Comparison of ENCODE assay signal across 1 cellular context in genomic region chr2:44169155-44169898, GRCh38.
TF ChIP-seq lines count a peak whose summit lies in the region.

No MANE protein-coding gene starts in this region.

TF ChIP-seq in HepG2, 621 proteins besides CTCF, POLR2A, EP300 and RAD21 (continued from another document and continues in another):
- TF ChIP-seq NFAT5 (CRISPR knock-in tag; IDR thresholded peaks at IDR 0.05) (peak; percentile 75), NFE2L1 (CRISPR knock-in tag; IDR thresholded peaks at IDR 0.05; ENCODE audit: borderline replicate concordance) (no peak), KLF13 (CRISPR knock-in tag; IDR thresholded peaks at IDR 0.05) (no peak), TERF1 (CRISPR knock-in tag; IDR thresholded peaks at IDR 0.05) (no peak), STAT5B (CRISPR knock-in tag; IDR thresholded peaks at IDR 0.05) (no peak), FOXC1 (CRISPR knock-in tag; IDR thresholded peaks at IDR 0.05; ENCODE audit: borderline replicate concordance) (no peak), NFKB2 (CRISPR knock-in tag; IDR thresholded peaks at IDR 0.05; ENCODE audit: borderline replicate concordance) (no peak; the same call in 1 of the 2 replicates), HNF4A (CRISPR knock-in tag; IDR thresholded peaks at IDR 0.05) (no peak), ETS1 (CRISPR knock-in tag; IDR thresholded peaks at IDR 0.05) (0 out of 2 replicates have a peak, but pooled peaks have one; percentile 36), KDM4B (CRISPR knock-in tag; IDR thresholded peaks at IDR 0.05) (peak; percentile 0; the same call in 1 of the 2 replicates), ZNF354B (CRISPR knock-in tag; IDR thresholded peaks at IDR 0.05) (0 out of 2 replicates have a peak, but pooled peaks have one; percentile 20), ZNF597 (CRISPR knock-in tag; IDR thresholded peaks at IDR 0.05) (no peak), NFRKB (IDR thresholded peaks at IDR 0.05) (no peak), JARID2 (CRISPR knock-in tag; IDR thresholded peaks at IDR 0.05; ENCODE audit: insufficient replicate concordance) (no peak), MTF1 (CRISPR knock-in tag; IDR thresholded peaks at IDR 0.05) (no peak), CHD2 (IDR thresholded peaks at IDR 0.05; ENCODE audit: low read depth, low read length) (no peak), KLF11 (CRISPR knock-in tag; IDR thresholded peaks at IDR 0.05) (no peak), NFE2 (CRISPR knock-in tag; IDR thresholded peaks at IDR 0.05) (no peak), KDM1A (CRISPR knock-in tag; IDR thresholded peaks at IDR 0.05) (no peak), HIC2 (CRISPR knock-in tag; IDR thresholded peaks at IDR 0.05; ENCODE audit: low read depth) (no peak), MAZ (IDR thresholded peaks at IDR 0.05; ENCODE audit: borderline replicate concordance, low read depth, low read length) (no peak), MAZ (CRISPR knock-in tag; IDR thresholded peaks at IDR 0.05; ENCODE audit: low read depth) (0 out of 2 replicates have a peak, but pooled peaks have one; percentile 14), HOXA9 (CRISPR knock-in tag; IDR thresholded peaks at IDR 0.05; ENCODE audit: borderline replicate concordance) (no peak), HNF1A (IDR thresholded peaks at IDR 0.05; ENCODE audit: low read depth) (no peak), HNF1A (CRISPR knock-in tag; IDR thresholded peaks at IDR 0.05; ENCODE audit: borderline replicate concordance) (no peak), CENPX (CRISPR knock-in tag; IDR thresholded peaks at IDR 0.05) (no peak), PRMT3 (CRISPR knock-in tag; IDR thresholded peaks at IDR 0.05; ENCODE audit: borderline replicate concordance, low read depth) (no peak), ZNF557 (CRISPR knock-in tag; IDR thresholded peaks at IDR 0.05) (no peak), SUZ12 (IDR thresholded peaks at IDR 0.05; ENCODE audit: low read depth, low read length) (no peak)
- TF ChIP-seq, protein P1, sequence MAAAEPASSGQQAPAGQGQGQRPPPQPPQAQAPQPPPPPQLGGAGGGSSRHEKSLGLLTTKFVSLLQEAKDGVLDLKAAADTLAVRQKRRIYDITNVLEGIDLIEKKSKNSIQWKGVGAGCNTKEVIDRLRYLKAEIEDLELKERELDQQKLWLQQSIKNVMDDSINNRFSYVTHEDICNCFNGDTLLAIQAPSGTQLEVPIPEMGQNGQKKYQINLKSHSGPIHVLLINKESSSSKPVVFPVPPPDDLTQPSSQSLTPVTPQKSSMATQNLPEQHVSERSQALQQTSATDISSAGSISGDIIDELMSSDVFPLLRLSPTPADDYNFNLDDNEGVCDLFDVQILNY (CRISPR knock-in tag; conservative IDR thresholded peaks at IDR 0.05), result no peak
- TF ChIP-seq, protein P2, sequence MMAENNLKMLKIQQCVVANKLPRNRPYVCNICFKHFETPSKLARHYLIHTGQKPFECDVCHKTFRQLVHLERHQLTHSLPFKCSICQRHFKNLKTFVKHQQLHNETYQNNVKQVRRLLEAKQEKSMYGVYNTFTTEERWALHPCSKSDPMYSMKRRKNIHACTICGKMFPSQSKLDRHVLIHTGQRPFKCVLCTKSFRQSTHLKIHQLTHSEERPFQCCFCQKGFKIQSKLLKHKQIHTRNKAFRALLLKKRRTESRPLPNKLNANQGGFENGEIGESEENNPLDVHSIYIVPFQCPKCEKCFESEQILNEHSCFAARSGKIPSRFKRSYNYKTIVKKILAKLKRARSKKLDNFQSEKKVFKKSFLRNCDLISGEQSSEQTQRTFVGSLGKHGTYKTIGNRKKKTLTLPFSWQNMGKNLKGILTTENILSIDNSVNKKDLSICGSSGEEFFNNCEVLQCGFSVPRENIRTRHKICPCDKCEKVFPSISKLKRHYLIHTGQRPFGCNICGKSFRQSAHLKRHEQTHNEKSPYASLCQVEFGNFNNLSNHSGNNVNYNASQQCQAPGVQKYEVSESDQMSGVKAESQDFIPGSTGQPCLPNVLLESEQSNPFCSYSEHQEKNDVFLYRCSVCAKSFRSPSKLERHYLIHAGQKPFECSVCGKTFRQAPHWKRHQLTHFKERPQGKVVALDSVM (CRISPR knock-in tag; IDR thresholded peaks at IDR 0.05), result 0 out of 2 replicates have a peak, but pooled peaks have one; percentile 30
